Comparison of ENCODE assay signal across 10 cellular contexts in the genomic region with DNA sequence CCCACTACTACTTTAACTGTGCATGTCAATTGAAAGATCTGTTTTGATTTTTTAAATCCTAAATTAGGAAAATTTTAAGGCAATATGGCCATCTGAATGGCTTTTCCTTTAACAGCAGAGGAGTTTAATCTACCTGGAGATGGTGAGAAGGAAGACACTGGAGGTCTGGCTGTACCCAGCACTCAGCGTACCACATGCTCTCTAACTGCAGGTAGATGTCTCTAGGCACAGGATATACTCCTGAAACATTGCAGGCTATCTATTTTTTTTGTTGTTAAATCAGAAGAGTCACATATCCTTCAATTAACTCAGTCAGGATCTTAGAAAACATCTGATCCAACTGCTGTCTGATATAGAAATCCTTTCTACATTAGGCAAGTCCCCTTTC. TPM values are rescaled to one million over a fixed set of nuclear protein-coding genes. Genes with fewer than 3 reads are reported as not detected.
DNase-seq lines count a peak whose midpoint lies in the region; ATAC-seq and TF ChIP-seq lines count a peak whose summit lies in the region.
"Had no signal": no experiment of that assay in that cellular context is flagged by ENCODE, and none has a peak within 500 bp of the region (broad histone marks: within the 10 kb centered on the region; RNA-seq: fewer than 3 reads in every experiment).

No MANE protein-coding gene starts in this region.

- DNase-seq in T-helper 1 cell (no peak), OCI-LY7 (ENCODE audit: low spot score) (peak; percentile 34), spleen (no peak), NCI-H187 (lab: John Stamatoyannopoulos, UW) (no peak)
- no peak for DNase-seq in effector memory CD8-positive, alpha-beta T cell
- DNase-seq: endodermal cell, H9 had no signal

- ATAC-seq in effector memory CD8-positive, alpha-beta T cell (replicated peaks): peak; percentile 21
- ATAC-seq in GM19397 (IDR thresholded peaks at IDR 0.05; ENCODE audit: unreplicated experiment): no peak
- ATAC-seq in HG03354 (IDR thresholded peaks at IDR 0.05; ENCODE audit: poor library complexity, severe bottlenecking, unreplicated experiment): no peak

- H3K4me2 ChIP-seq in OCI-LY7 (ENCODE audit: low read length): peak overlapping the region; percentile 81

- H3K4me1 ChIP-seq in OCI-LY7 (ENCODE audit: insufficient read depth, low read length, poor library complexity, severe bottlenecking) (peaks cover 97% of the 10 kb centered on the region), spleen (peaks cover 99 to 100% (median 100%) of the 10 kb centered on the region in 6 donors)

- 29 to 69% (median 47%) methylated on average over 1 of the region's 1 CpG for WGBS in spleen, 5 donors

- POLR2A ChIA-PET in OCI-LY7 (lab: Charles Lee): interaction anchor here (1.2 to 3.0 kb wide), 3 partner anchors 17 to 118 kb away, joined by 3 to 14 read pairs (median 7); partner anchors contain the start of genes MTFP1 and TBC1D10A

- H3K27me3 ChIP-seq in spleen (replicated peaks in 1 of 7): no peaks in the 10 kb centered on the region

- H3K36me3 Mint-ChIP-seq in T-helper 1 cell treated with Interleukin-12 subunit alpha and Interleukin-12 subunit beta and Interleukin-4 antibody, amounts not matched to agents 30 μg/mL and 1 μg/mL, for 36 hours (ENCODE audit: low read depth): peaks cover 42% of the 10 kb centered on the region
- peaks cover 9% of the 10 kb centered on the region for H3K36me3 Mint-ChIP-seq in effector memory CD8-positive, alpha-beta T cell (ENCODE audit: insufficient read depth)

- H3K27ac Mint-ChIP-seq in T-helper 1 cell treated with Interleukin-12 subunit alpha and Interleukin-12 subunit beta and Interleukin-4 antibody, amounts not matched to agents 30 μg/mL and 1 μg/mL, for 36 hours: peak overlapping the region; percentile 91
- peak overlapping the region; percentile 94 to 95 for H3K27ac Mint-ChIP-seq in effector memory CD8-positive, alpha-beta T cell
- H3K27ac Mint-ChIP-seq: endodermal cell, H9 had no signal

- no peaks in the 10 kb centered on the region for H3K9me2 ChIP-seq in OCI-LY7 (ENCODE audit: insufficient read depth, low read length)

- no peak for TF ChIP-seq POLR2A in spleen (IDR thresholded peaks at IDR 0.05)

- H3K36me3 ChIP-seq in OCI-LY7 (ENCODE audit: insufficient read depth, low read length) (peaks cover 6% of the 10 kb centered on the region; the same call in 1 of the 2 replicates), spleen (peaks cover 0 to 28% (median 0%) of the 10 kb centered on the region in 6 donors)

- H3K4me1 Mint-ChIP-seq in T-helper 1 cell treated with Interleukin-12 subunit alpha and Interleukin-12 subunit beta and Interleukin-4 antibody, amounts not matched to agents 30 μg/mL and 1 μg/mL, for 36 hours (ENCODE audit: low read depth): peaks cover 87% of the 10 kb centered on the region
- H3K4me1 Mint-ChIP-seq in effector memory CD8-positive, alpha-beta T cell (ENCODE audit: low read depth in 2 of 2): peaks cover 95% of the 10 kb centered on the region in 2 donors

- intact Hi-C loops in OCI-LY7 (cut with micrococcal nuclease; ENCODE audit: unreplicated experiment) (loop anchor here (5.0 kb wide), 1 partner anchor 934 kb away; no protein-coding TSS in a partner anchor), spleen (cut with DNase I; ENCODE audit: low total_unique reads) (no loop called here)

- peak overlapping the region; percentile 24; the same call in 1 of the 2 replicates for H2AFZ ChIP-seq in OCI-LY7 (ENCODE audit: low read length)

- BruUV-seq in OCI-LY7 (replicated peaks; lab: Mats Ljungman, UMichigan): no TSS peak

- no peaks in the 10 kb centered on the region for H3K27me3 Mint-ChIP-seq in T-helper 1 cell treated with Interleukin-12 subunit alpha and Interleukin-12 subunit beta and Interleukin-4 antibody, amounts not matched to agents 30 μg/mL and 1 μg/mL, for 36 hours (ENCODE audit: low read depth)
- no peaks in the 10 kb centered on the region for H3K27me3 Mint-ChIP-seq in effector memory CD8-positive, alpha-beta T cell

- H3K4me3 ChIP-seq in OCI-LY7 (ENCODE audit: low read depth, low read length, poor library complexity, severe bottlenecking) (peak overlapping the region; percentile 61), spleen (peak overlapping the region in 5 of 8 donors; percentile 1 to 57 (median 7))

- no peaks in the 10 kb centered on the region for H3K9me3 Mint-ChIP-seq in T-helper 1 cell treated with Interleukin-12 subunit alpha and Interleukin-12 subunit beta and Interleukin-4 antibody, amounts not matched to agents 30 μg/mL and 1 μg/mL, for 36 hours
- H3K9me3 Mint-ChIP-seq in effector memory CD8-positive, alpha-beta T cell: no peaks in the 10 kb centered on the region
- H3K9me3 Mint-ChIP-seq: endodermal cell, H9 had no signal

- CTCF ChIA-PET in OCI-LY7 (lab: Charles Lee; ENCODE audit: unreplicated experiment): no interaction called here

- H3K27ac ChIP-seq in OCI-LY7 (ENCODE audit: low read depth, low read length, poor library complexity, severe bottlenecking) (peak overlapping the region; percentile 94), spleen (peak overlapping the region; percentile 69 to 94 (median 88))

- peaks cover 5% of the 10 kb centered on the region; the same call in 1 of the 2 replicates for H3K79me2 ChIP-seq in OCI-LY7 (ENCODE audit: insufficient read depth, low read depth, low read length)

- H3K9me3 ChIP-seq in OCI-LY7 (ENCODE audit: low read length) (no peaks in the 10 kb centered on the region), spleen (no peaks in the 10 kb centered on the region)

- TF ChIP-seq CTCF in OCI-LY7 (conservative IDR thresholded peaks at IDR 0.05; ENCODE audit: low read length) (no peak), spleen (IDR thresholded peaks at IDR 0.05 in 8 of 11, conservative IDR thresholded peaks at IDR 0.05 in 3 of 11) (no peak)

- H3K4me3 Mint-ChIP-seq in T-helper 1 cell treated with Interleukin-12 subunit alpha and Interleukin-12 subunit beta and Interleukin-4 antibody, amounts not matched to agents 30 μg/mL and 1 μg/mL, for 36 hours: peak overlapping the region; percentile 77
- H3K4me3 Mint-ChIP-seq in effector memory CD8-positive, alpha-beta T cell: peak overlapping the region; percentile 79 to 81
- H3K4me3 Mint-ChIP-seq: endodermal cell, H9 had no signal

- no peaks in the 10 kb centered on the region for H4K20me1 ChIP-seq in OCI-LY7 (ENCODE audit: insufficient read depth, low read length)

RNA-seq across cellular contexts. Expression of gene CASTOR1, which starts 17.3 kb away (rescaled TPM):
- total RNA-seq in OCI-LY7 (2014; rRNA removed; shearing (Covaris generic)): 3.5 and 9.1 TPM in 2 replicates
- total RNA-seq in OCI-LY7 (2022): 4.3 and 4.5 TPM in 2 replicates
- total RNA-seq in spleen: 10 to 100 TPM in 5 of 7 donors, 1 to 10 TPM in 2; 7.4 to 18.9 (median 14.6) TPM
- 10 to 100 TPM in 2 of 3 donors, 1 to 10 TPM in 1; 5.6 to 12.8 (median 12.0) TPM for polyA plus RNA-seq in spleen

RNA-seq across cellular contexts. Expression of gene TBC1D10A, which starts 20.1 kb away (rescaled TPM):
- total RNA-seq in OCI-LY7 (2014; rRNA removed; shearing (Covaris generic)): 15.1 and 15.9 TPM in 2 replicates
- 16.2 and 22.5 TPM in 2 replicates for total RNA-seq in OCI-LY7 (2022)
- total RNA-seq in spleen: 10 to 100 TPM; 26.8 to 46.4 (median 34.3) TPM
- 10 to 100 TPM; 21.1 to 37.4 (median 22.1) TPM for polyA plus RNA-seq in spleen

RNA-seq across cellular contexts. Expression of gene OSM, which starts 40.0 kb away (rescaled TPM):
- total RNA-seq in OCI-LY7 (2014; rRNA removed; shearing (Covaris generic)): 0.18 TPM in 1 of 2 replicates, not detected in the other
- total RNA-seq in OCI-LY7 (2022) (0.79 and 0.91 TPM in 2 replicates), spleen (10 to 100 TPM in 2 of 7 donors, 1 to 10 TPM in 5; 2.1 to 16.8 (median 4.5) TPM)
- polyA plus RNA-seq in spleen: 1 to 10 TPM; 1.2 to 2.1 (median 1.7) TPM
- total RNA-seq: endodermal cell, H9 had no signal

RNA-seq across cellular contexts. Expression of gene SF3A1, which starts 50.1 kb away (rescaled TPM):
- total RNA-seq in OCI-LY7 (2014; rRNA removed; shearing (Covaris generic)): 44.9 and 71.8 TPM in 2 replicates
- total RNA-seq in OCI-LY7 (2022): 199 and 200 TPM in 2 replicates
- total RNA-seq in spleen: 100 to 1,000 TPM; 154 to 223 (median 182) TPM
- polyA plus RNA-seq in spleen: 10 to 100 TPM; 14.9 to 22.8 (median 16.1) TPM

RNA-seq across cellular contexts. Expression of gene CCDC157, which starts 50.2 kb away (rescaled TPM):
- 3.4 and 4.7 TPM in 2 replicates for total RNA-seq in OCI-LY7 (2014; rRNA removed; shearing (Covaris generic))
- total RNA-seq in OCI-LY7 (2022): 3.1 and 3.3 TPM in 2 replicates
- 1 to 10 TPM; 2.1 to 8.1 (median 3.5) TPM for total RNA-seq in spleen
- polyA plus RNA-seq in spleen: 1 to 10 TPM; 2.5 to 4.6 (median 3.9) TPM
